15 cellular contexts compared by ENCODE assay signal in the genomic region with DNA sequence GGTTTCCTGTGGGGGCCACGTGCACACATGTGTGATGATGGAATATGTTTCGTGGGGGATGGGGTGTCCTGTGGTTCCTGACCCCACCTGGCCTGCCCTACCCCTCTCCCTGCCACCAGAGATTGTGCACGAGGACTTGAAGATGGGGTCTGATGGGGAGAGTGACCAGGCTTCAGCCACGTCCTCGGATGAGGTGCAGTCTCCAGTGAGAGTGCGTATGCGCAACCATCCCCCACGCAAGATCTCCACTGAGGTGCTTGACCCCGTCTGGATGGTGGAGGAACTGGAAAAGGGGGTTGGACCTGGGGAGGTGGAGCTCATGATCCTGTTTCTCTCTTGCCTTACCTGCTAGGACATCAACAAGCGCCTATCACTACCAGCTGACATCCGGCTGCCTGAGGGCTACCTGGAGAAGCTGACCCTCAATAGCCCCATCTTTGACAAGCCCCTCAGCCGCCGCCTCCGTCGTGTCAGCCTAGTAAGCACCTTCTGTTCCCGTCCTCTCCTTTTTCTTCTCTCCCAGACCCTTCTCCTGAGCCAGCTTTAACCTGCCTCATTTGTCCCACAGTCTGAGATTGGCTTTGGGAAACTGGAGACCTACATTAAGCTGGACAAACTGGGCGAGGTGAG. TPM values are rescaled to one million over a fixed set of nuclear protein-coding genes. Genes with fewer than 3 reads are reported as not detected.
DNase-seq lines count a peak whose midpoint lies in the region; ATAC-seq and TF ChIP-seq lines count a peak whose summit lies in the region.
"Had no signal": no experiment of that assay in that cellular context is flagged by ENCODE, and none has a peak within 500 bp of the region (broad histone marks: within the 10 kb centered on the region; RNA-seq: fewer than 3 reads in every experiment).

No MANE protein-coding gene starts in this region.

- no peak for ATAC-seq in natural killer cell treated with Interleukin-12 subunit alpha and Interleukin-12 subunit beta and Interleukin-15 and Interleukin-18, amount 100 ng/mL, for 72 hours
- ATAC-seq in natural killer cell: no peak
- ATAC-seq: CD8-positive, alpha-beta T cell; HCT116 had no signal

- no peaks in the 10 kb centered on the region for H3K27me3 Mint-ChIP-seq in natural killer cell treated with Interleukin-12 subunit alpha and Interleukin-12 subunit beta and Interleukin-15 and Interleukin-18, amount 100 ng/mL, for 72 hours
- no peaks in the 10 kb centered on the region for H3K27me3 Mint-ChIP-seq in natural killer cell (ENCODE audit: low read depth in 2 of 2)
- no peaks in the 10 kb centered on the region for H3K27me3 Mint-ChIP-seq in dendritic cell treated with granulocyte-macrophage colony-stimulating factor and Interleukin-4, amounts not matched to agents 40 ng/mL and 50 ng/mL, for 4 days
- H3K27me3 Mint-ChIP-seq: B cell had no signal

- peak; percentile 44 for DNase-seq in natural killer cell treated with Interleukin-12 subunit alpha and Interleukin-12 subunit beta and Interleukin-15 and Interleukin-18, amount 100 ng/mL, for 72 hours (ENCODE audit: low spot score)
- DNase-seq in natural killer cell (no peak), posterior vena cava (ENCODE audit: low spot score) (peak; percentile 70), Kasumi-1 (lab: John Stamatoyannopoulos, UW) (no peak), NCI-H345 (lab: John Stamatoyannopoulos, UW) (no peak)
- DNase-seq: Calu3; CD8-positive, alpha-beta T cell; DMS79 treated with DMSO at 0.1 percent for 48 hours; GF-D8; GOT3; H7; HFFc6 had no signal

- no peak overlapping the region for H3K27ac Mint-ChIP-seq in natural killer cell treated with Interleukin-12 subunit alpha and Interleukin-12 subunit beta and Interleukin-15 and Interleukin-18, amount 100 ng/mL, for 72 hours
- no peak overlapping the region for H3K27ac Mint-ChIP-seq in natural killer cell
- peak overlapping the region; percentile 51 for H3K27ac Mint-ChIP-seq in dendritic cell treated with granulocyte-macrophage colony-stimulating factor and Interleukin-4, amounts not matched to agents 40 ng/mL and 50 ng/mL, for 4 days
- H3K27ac Mint-ChIP-seq: B cell; CD8-positive, alpha-beta T cell; HFFc6 had no signal

- no peaks in the 10 kb centered on the region for H3K36me3 Mint-ChIP-seq in natural killer cell treated with Interleukin-12 subunit alpha and Interleukin-12 subunit beta and Interleukin-15 and Interleukin-18, amount 100 ng/mL, for 72 hours
- no peaks in the 10 kb centered on the region for H3K36me3 Mint-ChIP-seq in natural killer cell
- H3K36me3 Mint-ChIP-seq in dendritic cell treated with granulocyte-macrophage colony-stimulating factor and Interleukin-4, amounts not matched to agents 40 ng/mL and 50 ng/mL, for 4 days (ENCODE audit: low read depth): peaks cover 92% of the 10 kb centered on the region

- TF ChIP-seq CTCF in natural killer cell (IDR thresholded peaks at IDR 0.05): no peak

- H3K4me3 Mint-ChIP-seq in natural killer cell treated with Interleukin-12 subunit alpha and Interleukin-12 subunit beta and Interleukin-15 and Interleukin-18, amount 100 ng/mL, for 72 hours: no peak overlapping the region
- no peak overlapping the region for H3K4me3 Mint-ChIP-seq in natural killer cell
- H3K4me3 Mint-ChIP-seq in dendritic cell treated with granulocyte-macrophage colony-stimulating factor and Interleukin-4, amounts not matched to agents 40 ng/mL and 50 ng/mL, for 4 days: no peak overlapping the region
- H3K4me3 Mint-ChIP-seq: B cell; CD8-positive, alpha-beta T cell; HFFc6 had no signal

- intact Hi-C loops in natural killer cell (cut with micrococcal nuclease) (no loop called here), posterior vena cava (cut with DNase I) (no loop called here)
- intact Hi-C loops in dendritic cell treated with granulocyte-macrophage colony-stimulating factor and Interleukin-4, amounts not matched to agents 40 ng/mL and 50 ng/mL, for 4 days (cut with micrococcal nuclease): no loop called here

- peaks cover 18 to 27% of the 10 kb centered on the region in 2 donors for H3K4me1 Mint-ChIP-seq in natural killer cell treated with Interleukin-12 subunit alpha and Interleukin-12 subunit beta and Interleukin-15 and Interleukin-18, amount 100 ng/mL, for 72 hours (ENCODE audit: low read depth in 2 of 2)
- peaks cover 18 to 28% of the 10 kb centered on the region in 2 donors for H3K4me1 Mint-ChIP-seq in natural killer cell
- peaks cover 51% of the 10 kb centered on the region for H3K4me1 Mint-ChIP-seq in dendritic cell treated with granulocyte-macrophage colony-stimulating factor and Interleukin-4, amounts not matched to agents 40 ng/mL and 50 ng/mL, for 4 days (ENCODE audit: low read depth)

- no peaks in the 10 kb centered on the region for H3K9me3 Mint-ChIP-seq in natural killer cell treated with Interleukin-12 subunit alpha and Interleukin-12 subunit beta and Interleukin-15 and Interleukin-18, amount 100 ng/mL, for 72 hours
- no peaks in the 10 kb centered on the region for H3K9me3 Mint-ChIP-seq in natural killer cell
- no peaks in the 10 kb centered on the region for H3K9me3 Mint-ChIP-seq in dendritic cell treated with granulocyte-macrophage colony-stimulating factor and Interleukin-4, amounts not matched to agents 40 ng/mL and 50 ng/mL, for 4 days
- H3K9me3 Mint-ChIP-seq: CD8-positive, alpha-beta T cell; HFFc6 had no signal

RNA-seq across cellular contexts. Expression of gene CDK16, which starts 5.9 kb away (rescaled TPM):
- 10 to 100 TPM; 62.2 to 63.7 TPM for total RNA-seq in natural killer cell treated with Interleukin-12 subunit alpha and Interleukin-12 subunit beta and Interleukin-15 and Interleukin-18, amount 100 ng/mL, for 72 hours
- total RNA-seq in natural killer cell (100 to 1,000 TPM; 112 to 140 (median 126) TPM), posterior vena cava (10 to 100 TPM; 53.5 to 55.3 TPM)

RNA-seq across cellular contexts. Expression of gene USP11, which starts 8.4 kb away (rescaled TPM):
- total RNA-seq in natural killer cell treated with Interleukin-12 subunit alpha and Interleukin-12 subunit beta and Interleukin-15 and Interleukin-18, amount 100 ng/mL, for 72 hours: 10 to 100 TPM; 45.7 to 49.2 TPM
- total RNA-seq in natural killer cell (100 to 1,000 TPM; 107 to 131 (median 108) TPM), posterior vena cava (10 to 100 TPM; 50.2 to 61.6 TPM)

RNA-seq across cellular contexts. Expression of gene UBA1, which starts 30.8 kb away (rescaled TPM):
- 100 to 1,000 TPM; 227 to 243 TPM for total RNA-seq in natural killer cell treated with Interleukin-12 subunit alpha and Interleukin-12 subunit beta and Interleukin-15 and Interleukin-18, amount 100 ng/mL, for 72 hours
- 100 to 1,000 TPM; 118 to 168 (median 120) TPM for total RNA-seq in natural killer cell
- 100 to 1,000 TPM; 151 to 179 TPM for total RNA-seq in posterior vena cava

Comparison
In these comparisons a context has a peak if more than half of its experiments do, and no peak if none do; other contexts are left out.
1. DNase-seq: peak in natural killer cell treated with Interleukin-12 subunit alpha and Interleukin-12 subunit beta and Interleukin-15 and Interleukin-18, amount 100 ng/mL, for 72 hours (single experiment) and posterior vena cava (single experiment); none in natural killer cell (single experiment), Kasumi-1 (0 of 2) and NCI-H345 (single experiment).